ENCODE assay signal across 8 cellular contexts in the genomic region with DNA sequence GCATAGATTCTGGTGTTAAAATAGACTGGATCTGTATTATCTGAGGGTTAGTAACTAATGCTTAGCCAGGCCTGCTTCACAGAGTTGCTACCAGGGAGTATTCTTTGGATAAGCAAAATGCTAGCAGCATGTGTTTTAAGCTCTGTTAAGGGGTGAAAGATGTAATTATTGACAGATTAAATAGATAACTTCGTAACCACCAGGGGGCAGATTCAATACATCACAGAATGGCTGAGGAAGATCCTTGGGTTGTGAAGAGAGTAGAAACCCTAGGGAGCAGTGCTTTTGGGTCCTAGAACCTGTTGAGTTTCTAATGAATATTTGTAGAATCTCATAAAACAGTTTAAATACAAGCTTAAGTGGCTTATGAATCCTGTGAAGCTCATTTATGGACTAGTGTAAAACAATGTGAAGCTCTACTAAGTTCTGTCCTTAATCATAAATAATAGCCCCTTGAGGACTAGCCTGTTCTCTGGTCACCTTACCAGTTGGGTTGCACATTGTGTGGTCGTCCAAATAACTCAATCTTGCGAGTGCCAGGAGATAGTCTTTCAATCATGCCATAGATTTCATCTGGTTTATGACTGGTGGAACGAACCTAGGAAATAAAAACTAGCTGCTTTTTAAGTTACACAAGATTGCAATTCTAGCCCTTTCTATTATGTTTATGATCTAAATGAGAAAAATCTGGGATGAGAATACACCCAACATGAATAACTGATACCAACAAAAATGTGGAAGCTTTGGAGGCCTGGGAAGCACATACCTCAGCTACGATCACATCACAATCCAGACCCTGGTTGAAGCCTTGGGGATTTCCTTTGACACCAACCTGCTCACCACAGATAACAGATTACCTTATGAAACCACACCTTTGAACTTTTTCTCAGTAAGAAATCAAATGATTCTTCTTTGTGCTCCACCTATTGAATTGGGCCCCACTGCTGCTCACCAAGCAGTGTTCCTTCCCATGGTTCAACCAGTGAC.
A peak's percentile ranks its signal among the peaks of the same experiment; 100 is the strongest.
DNase-seq lines count a peak whose midpoint lies in the region; ATAC-seq and TF ChIP-seq lines count a peak whose summit lies in the region.

No MANE protein-coding gene starts in this region.

- H3K4me3 ChIP-seq in GM12875 (ENCODE audit: low read depth, low read length) (no peak overlapping the region), SK-N-MC (no peak overlapping the region)

- no peak overlapping the region for H3K9ac ChIP-seq in SK-N-MC (ENCODE audit: insufficient read length)

- H3K36me3 ChIP-seq in SK-N-MC (ENCODE audit: insufficient read depth, low read length): peaks cover 91% of the 10 kb centered on the region

- H3K9me3 ChIP-seq in SK-N-MC (ENCODE audit: low read depth, low read length): no peaks in the 10 kb centered on the region

- peak; percentile 37 to 63 for DNase-seq in AML-193 (lab: John Stamatoyannopoulos, UW)
- DNase-seq in MV-4-11 (lab: John Stamatoyannopoulos, UW): peak; percentile 32
- DNase-seq in SK-N-MC (ENCODE audit: low read depth, low spot score): peak; percentile 63
- peak; percentile 31 for DNase-seq in effector CD4-positive, alpha-beta T cell
- DNase-seq in midbrain (lab: John Stamatoyannopoulos, UW): peak; percentile 43
- no peak for DNase-seq in stimulated activated naive CD4-positive, alpha-beta T cell treated with Interleukin-2 at 50 U/mL for 16 hours (lab: John Stamatoyannopoulos, UW)

- ATAC-seq in GM21447 (IDR thresholded peaks at IDR 0.05; ENCODE audit: unreplicated experiment): no peak

- peak overlapping the region; percentile 77 for H3K27ac ChIP-seq in SK-N-MC

- peak; percentile 35; the same call in 1 of the 2 replicates for TF ChIP-seq CTCF in GM12875 (IDR thresholded peaks at IDR 0.05; ENCODE audit: borderline replicate concordance, insufficient read depth, low read depth, low read length)
